23 cellular contexts compared by ENCODE assay signal in genomic region chr16:54152362-54153239, GRCh38.
"Had no signal": no experiment of that assay in that cellular context is flagged by ENCODE, and none has a peak within 500 bp of the region (broad histone marks: within the 10 kb centered on the region; RNA-seq: fewer than 3 reads in every experiment).

No MANE protein-coding gene starts in this region.

- H3K4me3 Mint-ChIP-seq: activated CD4-positive, alpha-beta T cell treated with anti-CD3 and anti-CD28 coated beads, Interleukin-2, amount 10 ng/mL, durations not matched to agents 24 days and 14 days; activated CD8-positive, alpha-beta memory T cell treated with anti-CD3 and anti-CD28 coated beads, Interleukin-2, amount 10 ng/mL, durations not matched to agents 7 days and 5 days; activated CD8-positive, alpha-beta T cell treated with anti-CD3 and anti-CD28 coated beads for 36 hours; activated naive CD4-positive, alpha-beta T cell treated with anti-CD3 and anti-CD28 coated beads, Interleukin-2, amount 50 U/mL, for 24 hours; activated T-helper 1 cell treated with anti-CD3 and anti-CD28 coated beads, Interleukin-12 subunit alpha, Interleukin-12 subunit beta, Interleukin-2, Interleukin-4 antibody, amounts not matched to agents 30 ng/mL and 10 ng/mL and 1 ng/mL, durations not matched to agents 14 hours and 24 hours and 36 hours; brain; dendritic cell treated with granulocyte-macrophage colony-stimulating factor and Interleukin-4, amounts not matched to agents 40 ng/mL and 50 ng/mL, for 4 days; memory B cell; T-helper 1 cell treated with Interleukin-12 subunit alpha and Interleukin-12 subunit beta and Interleukin-4 antibody, amounts not matched to agents 30 μg/mL and 1 μg/mL, for 36 hours had no signal

- H3K4me1 ChIP-seq: spleen had no signal

- ATAC-seq: activated CD4-positive, CD25-positive, alpha-beta regulatory T cell treated with anti-CD3 and anti-CD28 coated beads, Interleukin-2, amount 50 U/mL, for 24 hours; activated CD8-positive, alpha-beta memory T cell treated with anti-CD3 and anti-CD28 coated beads, Interleukin-2, amount 10 ng/mL, durations not matched to agents 7 days and 5 days; activated CD8-positive, alpha-beta T cell treated with anti-CD3 and anti-CD28 coated beads for 36 hours; left colon; mucosa of descending colon; sciatic nerve had no signal

- H3K27me3 Mint-ChIP-seq: activated naive CD4-positive, alpha-beta T cell treated with anti-CD3 and anti-CD28 coated beads, Interleukin-2, amount 50 U/mL, for 24 hours; dendritic cell treated with granulocyte-macrophage colony-stimulating factor and Interleukin-4, amounts not matched to agents 40 ng/mL and 50 ng/mL, for 4 days had no signal

- H3K27ac ChIP-seq: spleen had no signal

- H3K27me3 ChIP-seq: spleen had no signal

- H3K4me3 ChIP-seq: mucosa of descending colon, spleen had no signal

- H3K36me3 Mint-ChIP-seq: activated CD8-positive, alpha-beta memory T cell treated with anti-CD3 and anti-CD28 coated beads, Interleukin-2, amount 10 ng/mL, durations not matched to agents 7 days and 5 days; activated naive CD4-positive, alpha-beta T cell treated with anti-CD3 and anti-CD28 coated beads, Interleukin-2, amount 50 U/mL, for 24 hours; brain; memory B cell had no signal

- H3K9me3 Mint-ChIP-seq: activated CD8-positive, alpha-beta T cell treated with anti-CD3 and anti-CD28 coated beads for 36 hours; activated naive CD4-positive, alpha-beta T cell treated with anti-CD3 and anti-CD28 coated beads, Interleukin-2, amount 50 U/mL, for 24 hours had no signal

- H3K27ac Mint-ChIP-seq: activated CD4-positive, alpha-beta T cell treated with anti-CD3 and anti-CD28 coated beads, Interleukin-2, amount 10 ng/mL, durations not matched to agents 24 days and 14 days; activated CD8-positive, alpha-beta memory T cell treated with anti-CD3 and anti-CD28 coated beads, Interleukin-2, amount 10 ng/mL, durations not matched to agents 7 days and 5 days; activated CD8-positive, alpha-beta T cell treated with anti-CD3 and anti-CD28 coated beads for 36 hours; activated naive CD4-positive, alpha-beta T cell treated with anti-CD3 and anti-CD28 coated beads, Interleukin-2, amount 50 U/mL, for 24 hours; activated T-helper 1 cell treated with anti-CD3 and anti-CD28 coated beads, Interleukin-12 subunit alpha, Interleukin-12 subunit beta, Interleukin-2, Interleukin-4 antibody, amounts not matched to agents 30 ng/mL and 10 ng/mL and 1 ng/mL, durations not matched to agents 14 hours and 24 hours and 36 hours; brain; dendritic cell treated with granulocyte-macrophage colony-stimulating factor and Interleukin-4, amounts not matched to agents 40 ng/mL and 50 ng/mL, for 4 days; memory B cell; naive B cell; T-helper 1 cell treated with Interleukin-12 subunit alpha and Interleukin-12 subunit beta and Interleukin-4 antibody, amounts not matched to agents 30 μg/mL and 1 μg/mL, for 36 hours had no signal

- H3K36me3 ChIP-seq: spleen had no signal

- H3K4me1 Mint-ChIP-seq: activated CD4-positive, alpha-beta T cell treated with anti-CD3 and anti-CD28 coated beads, Interleukin-2, amount 10 ng/mL, durations not matched to agents 24 days and 14 days; activated CD8-positive, alpha-beta memory T cell treated with anti-CD3 and anti-CD28 coated beads, Interleukin-2, amount 10 ng/mL, durations not matched to agents 7 days and 5 days; activated naive CD4-positive, alpha-beta T cell treated with anti-CD3 and anti-CD28 coated beads, Interleukin-2, amount 50 U/mL, for 24 hours; memory B cell; naive B cell had no signal

- H3K9me3 ChIP-seq: mucosa of descending colon had no signal

- DNase-seq: activated CD4-positive, alpha-beta T cell treated with anti-CD3 and anti-CD28 coated beads, Interleukin-2, amount 10 ng/mL, durations not matched to agents 24 days and 14 days; activated CD8-positive, alpha-beta memory T cell treated with anti-CD3 and anti-CD28 coated beads, Interleukin-2, amount 10 ng/mL, durations not matched to agents 7 days and 5 days; activated CD8-positive, alpha-beta T cell treated with anti-CD3 and anti-CD28 coated beads for 36 hours; activated gamma-delta T cell treated with Interleukin-2 at 50 U/mL for 16 hours; activated T-cell treated with anti-CD3 and anti-CD28 coated beads for 4 hours; aorta; caudate nucleus; effector CD4-positive, alpha-beta T cell; foreskin melanocyte; left colon; mucosa of descending colon; naive B cell; spleen; stimulated activated CD4-positive, alpha-beta T cell treated with anti-CD3 and anti-CD28 coated beads, Interleukin-4, amount 100 ng/mL, for 1 hour; stimulated activated naive CD4-positive, alpha-beta T cell treated with Interleukin-2 at 50 U/mL for 16 hours had no signal
